8 cellular contexts compared by ENCODE assay signal in genomic region chr15:70504305-70504951, GRCh38.
DNase-seq lines count a peak whose midpoint lies in the region; ATAC-seq and TF ChIP-seq lines count a peak whose summit lies in the region.

No MANE protein-coding gene starts in this region.

- peak overlapping the region; percentile 32 for H3K4me3 Mint-ChIP-seq in stimulated activated naive CD8-positive, alpha-beta T cell treated with anti-CD3 and anti-CD28 coated beads, Interleukin-15, Interleukin-2, amounts not matched to agents 100 ng/mL and 50 ng/mL, for 24 hours
- no peak overlapping the region for H3K4me3 Mint-ChIP-seq in endodermal cell

- peak overlapping the region; percentile 55 for H3K27ac Mint-ChIP-seq in stimulated activated naive CD8-positive, alpha-beta T cell treated with anti-CD3 and anti-CD28 coated beads, Interleukin-15, Interleukin-2, amounts not matched to agents 100 ng/mL and 50 ng/mL, for 24 hours
- no peak overlapping the region for H3K27ac Mint-ChIP-seq in endodermal cell

- H3K4me1 Mint-ChIP-seq in stimulated activated naive CD8-positive, alpha-beta T cell treated with anti-CD3 and anti-CD28 coated beads, Interleukin-15, Interleukin-2, amounts not matched to agents 100 ng/mL and 50 ng/mL, for 24 hours (ENCODE audit: low read depth): peaks cover 78% of the 10 kb centered on the region
- peaks cover 42% of the 10 kb centered on the region for H3K4me1 Mint-ChIP-seq in endodermal cell

- no peak overlapping the region for H3K27ac ChIP-seq in endodermal cell (ENCODE audit: low read depth, low read length)

- intact Hi-C loops in Right ventricle myocardium inferior (cut with DNase I): no loop called here

- no peak overlapping the region for H3K4me3 ChIP-seq in endodermal cell (ENCODE audit: low read length)

- H3K9me3 Mint-ChIP-seq in stimulated activated naive CD8-positive, alpha-beta T cell treated with anti-CD3 and anti-CD28 coated beads, Interleukin-15, Interleukin-2, amounts not matched to agents 100 ng/mL and 50 ng/mL, for 24 hours: peaks cover 9% of the 10 kb centered on the region
- H3K9me3 Mint-ChIP-seq in endodermal cell: peaks cover 7% of the 10 kb centered on the region

- peaks cover 5% of the 10 kb centered on the region for H3K27me3 Mint-ChIP-seq in stimulated activated naive CD8-positive, alpha-beta T cell treated with anti-CD3 and anti-CD28 coated beads, Interleukin-15, Interleukin-2, amounts not matched to agents 100 ng/mL and 50 ng/mL, for 24 hours
- H3K27me3 Mint-ChIP-seq in endodermal cell (ENCODE audit: insufficient read depth): peaks cover 15% of the 10 kb centered on the region

- no peaks in the 10 kb centered on the region for H3K27me3 ChIP-seq in endodermal cell (ENCODE audit: control insufficient read depth, insufficient read depth, low read length, poor library complexity, severe bottlenecking)

- no peaks in the 10 kb centered on the region for H3K36me3 Mint-ChIP-seq in stimulated activated naive CD8-positive, alpha-beta T cell treated with anti-CD3 and anti-CD28 coated beads, Interleukin-15, Interleukin-2, amounts not matched to agents 100 ng/mL and 50 ng/mL, for 24 hours (ENCODE audit: low read depth)
- H3K36me3 Mint-ChIP-seq in endodermal cell (ENCODE audit: low read depth): no peaks in the 10 kb centered on the region

- peaks cover 10% of the 10 kb centered on the region for H3K9me3 ChIP-seq in endodermal cell (ENCODE audit: control insufficient read depth, low read length)

- peak; percentile 68 for TF ChIP-seq POLR2A in GM19193 (IDR thresholded peaks at IDR 0.05; ENCODE audit: extremely low read depth, insufficient read depth, insufficient read length)

- TF ChIP-seq CTCF in endodermal cell (conservative IDR thresholded peaks at IDR 0.05): no peak

- DNase-seq in DMS53 (lab: John Stamatoyannopoulos, UW) (peak; percentile 86), T1000 (lab: John Stamatoyannopoulos, UW) (peak; percentile 72), Right ventricle myocardium inferior (ENCODE audit: missing footprints) (peak; percentile 82), DMS153 treated with DMSO at 0.1 percent for 48 hours (lab: John Stamatoyannopoulos, UW; ENCODE audit: unreplicated experiment) (no peak), endodermal cell (no peak)

- no peaks in the 10 kb centered on the region for H3K36me3 ChIP-seq in endodermal cell (ENCODE audit: control insufficient read depth, insufficient read depth, low read length)

- ATAC-seq in HG03342 (IDR thresholded peaks at IDR 0.05; ENCODE audit: unreplicated experiment) (peak; percentile 46), Right ventricle myocardium inferior (peak; percentile 75)

- WGBS in endodermal cell (ENCODE audit: insufficient coverage in 1 of 2, insufficient read length in 1 of 2), 2 experiments: 70 to 79% methylated on average over 6 to 9 of the region's 9 CpGs

- no peak overlapping the region for H3K9ac ChIP-seq in endodermal cell (ENCODE audit: extremely low read depth, low read length, poor library complexity, severe bottlenecking)

- H3K4me1 ChIP-seq in endodermal cell (ENCODE audit: control insufficient read depth, insufficient read depth, low read length): peaks cover 11% of the 10 kb centered on the region

Comparison
In these comparisons a context has a peak if more than half of its experiments do, and no peak if none do; other contexts are left out.
1. DNase-seq: peak in DMS53 (single experiment), T1000 (single experiment) and Right ventricle myocardium inferior (single experiment); none in DMS153 treated with DMSO at 0.1 percent for 48 hours (single experiment) and endodermal cell (single experiment).